11 cellular contexts compared by ENCODE assay signal in the genomic region with DNA sequence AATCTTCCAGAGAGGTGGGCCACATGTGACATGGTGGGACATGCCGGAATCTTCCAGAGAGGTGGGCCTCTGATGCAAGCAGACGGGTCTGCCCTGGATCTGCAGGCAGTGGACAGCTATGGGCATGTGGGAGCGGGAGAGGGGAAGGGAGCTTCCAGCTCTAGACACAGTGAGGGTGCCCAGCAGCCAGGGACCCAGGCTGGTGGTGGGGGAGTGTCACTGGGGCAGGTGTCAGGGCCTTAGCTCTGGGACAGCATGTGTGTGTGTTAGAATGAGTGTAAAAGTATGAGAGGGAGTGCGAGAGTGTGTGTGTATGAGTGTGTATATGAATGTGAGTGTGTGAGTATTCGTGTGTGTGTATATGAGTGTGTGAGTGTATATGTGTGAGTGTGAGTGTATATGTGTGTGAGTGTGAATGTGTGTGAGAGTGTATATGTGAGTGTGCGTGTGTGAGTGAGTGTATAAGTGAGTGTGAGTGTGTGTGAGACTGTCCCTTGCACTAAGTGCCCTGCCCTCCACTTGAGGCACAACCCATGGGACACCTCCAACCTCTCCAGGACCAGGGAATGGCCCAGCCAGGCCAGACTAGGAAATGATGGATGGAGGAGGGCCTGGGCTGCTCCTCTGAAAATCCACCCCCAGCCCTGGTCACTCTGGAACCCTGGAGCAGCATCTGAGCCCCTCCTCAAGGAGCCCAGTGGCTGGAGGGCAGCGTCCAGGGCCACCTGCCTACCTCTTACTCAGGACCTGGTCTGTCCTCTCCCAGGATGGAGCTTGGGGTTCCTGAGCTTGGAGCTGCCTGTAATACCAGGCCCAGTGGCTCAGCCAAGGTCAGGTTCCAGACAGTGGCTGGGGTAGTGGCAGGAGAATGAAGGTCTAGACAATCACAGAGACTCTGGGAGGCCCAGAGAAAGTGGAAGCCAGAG.
DNase-seq lines count a peak whose midpoint lies in the region; ATAC-seq and TF ChIP-seq lines count a peak whose summit lies in the region.
"Had no signal": no experiment of that assay in that cellular context is flagged by ENCODE, and none has a peak within 500 bp of the region (broad histone marks: within the 10 kb centered on the region; RNA-seq: fewer than 3 reads in every experiment).

No MANE protein-coding gene starts in this region.

- WGBS in prostate gland, result 54% methylated on average over 7 of the region's 7 CpGs

- peak overlapping the region; percentile 73; the same call in 1 of the 2 replicates for H3K4me3 ChIP-seq in AG09309 (ENCODE audit: control insufficient read depth, low read depth, low read length)
- peak overlapping the region in 1 of 2 donors; percentile 59 for H3K4me3 ChIP-seq in right atrium auricular region
- peak overlapping the region in 1 of 2 donors; percentile 55 for H3K4me3 ChIP-seq in prostate gland
- H3K4me3 ChIP-seq in mucosa of descending colon, result no peak overlapping the region

- H3K27ac ChIP-seq in right atrium auricular region (peak overlapping the region; percentile 99), prostate gland (peak overlapping the region; percentile 99 to 100)
- H3K27ac ChIP-seq: VCaP had no signal

- intact Hi-C loops in activated T-helper 1 cell treated with anti-CD3 and anti-CD28 coated beads, Interleukin-12 subunit alpha, Interleukin-12 subunit beta, Interleukin-2, Interleukin-4 antibody, amounts not matched to agents 30 ng/mL and 10 ng/mL and 1 ng/mL, durations not matched to agents 14 hours and 24 hours and 36 hours (cut with micrococcal nuclease), result no loop called here
- intact Hi-C loops in prostate gland (cut with DNase I) (loop anchor here (5.0 kb wide), 5 partner anchors 69 to 356 kb away; partner anchors contain the start of gene IER5L), mucosa of descending colon (cut with DNase I, micrococcal nuclease) (no loop called here)

- no peaks in the 10 kb centered on the region for H3K9me3 Mint-ChIP-seq in activated T-helper 1 cell treated with anti-CD3 and anti-CD28 coated beads, Interleukin-12 subunit alpha, Interleukin-12 subunit beta, Interleukin-2, Interleukin-4 antibody, amounts not matched to agents 30 ng/mL and 10 ng/mL and 1 ng/mL, durations not matched to agents 14 hours and 24 hours and 36 hours

- H3K27me3 Mint-ChIP-seq in activated T-helper 1 cell treated with anti-CD3 and anti-CD28 coated beads, Interleukin-12 subunit alpha, Interleukin-12 subunit beta, Interleukin-2, Interleukin-4 antibody, amounts not matched to agents 30 ng/mL and 10 ng/mL and 1 ng/mL, durations not matched to agents 14 hours and 24 hours and 36 hours (ENCODE audit: insufficient read depth), result no peaks in the 10 kb centered on the region
- H3K27me3 Mint-ChIP-seq: activated naive CD8-positive, alpha-beta T cell had no signal

- peaks cover 0 to 73% of the 10 kb centered on the region in 2 donors for H3K4me1 ChIP-seq in right atrium auricular region
- H3K4me1 ChIP-seq in prostate gland (replicated peaks), result peaks cover 30% of the 10 kb centered on the region
- peaks cover 25% of the 10 kb centered on the region for H3K4me1 ChIP-seq in mucosa of descending colon (ENCODE audit: low read depth)

- H3K4me3 Mint-ChIP-seq in activated T-helper 1 cell treated with anti-CD3 and anti-CD28 coated beads, Interleukin-12 subunit alpha, Interleukin-12 subunit beta, Interleukin-2, Interleukin-4 antibody, amounts not matched to agents 30 ng/mL and 10 ng/mL and 1 ng/mL, durations not matched to agents 14 hours and 24 hours and 36 hours, result no peak overlapping the region
- H3K4me3 Mint-ChIP-seq: activated naive CD8-positive, alpha-beta T cell had no signal

- DNase-seq in AG09309 (ENCODE audit: low read depth), result no peak
- DNase-seq in activated T-helper 1 cell treated with anti-CD3 and anti-CD28 coated beads, Interleukin-12 subunit alpha, Interleukin-12 subunit beta, Interleukin-2, Interleukin-4 antibody, amounts not matched to agents 30 ng/mL and 10 ng/mL and 1 ng/mL, durations not matched to agents 14 hours and 24 hours and 36 hours (ENCODE audit: low spot score), result no peak
- DNase-seq in right atrium auricular region (ENCODE audit: low spot score), result no peak
- no peak for DNase-seq in prostate gland (ENCODE audit: low spot score)
- no peak for DNase-seq in mucosa of descending colon
- DNase-seq in NCI-H524 (lab: John Stamatoyannopoulos, UW), result no peak
- DNase-seq in activated T-cell treated with anti-CD3 and anti-CD28 coated beads for 4 hours, result no peak
- DNase-seq: NCI-H69 had no signal

- H3K27ac Mint-ChIP-seq in activated T-helper 1 cell treated with anti-CD3 and anti-CD28 coated beads, Interleukin-12 subunit alpha, Interleukin-12 subunit beta, Interleukin-2, Interleukin-4 antibody, amounts not matched to agents 30 ng/mL and 10 ng/mL and 1 ng/mL, durations not matched to agents 14 hours and 24 hours and 36 hours, result peak overlapping the region; percentile 1

- no peaks in the 10 kb centered on the region for H3K27me3 ChIP-seq in right atrium auricular region
- no peaks in the 10 kb centered on the region for H3K27me3 ChIP-seq in prostate gland (replicated peaks; ENCODE audit: insufficient read depth)

- H3K4me1 Mint-ChIP-seq in activated T-helper 1 cell treated with anti-CD3 and anti-CD28 coated beads, Interleukin-12 subunit alpha, Interleukin-12 subunit beta, Interleukin-2, Interleukin-4 antibody, amounts not matched to agents 30 ng/mL and 10 ng/mL and 1 ng/mL, durations not matched to agents 14 hours and 24 hours and 36 hours (ENCODE audit: low read depth), result peaks cover 28% of the 10 kb centered on the region

- H3K36me3 Mint-ChIP-seq in activated T-helper 1 cell treated with anti-CD3 and anti-CD28 coated beads, Interleukin-12 subunit alpha, Interleukin-12 subunit beta, Interleukin-2, Interleukin-4 antibody, amounts not matched to agents 30 ng/mL and 10 ng/mL and 1 ng/mL, durations not matched to agents 14 hours and 24 hours and 36 hours (ENCODE audit: low read depth), result peaks cover 26% of the 10 kb centered on the region
- H3K36me3 Mint-ChIP-seq: activated naive CD8-positive, alpha-beta T cell had no signal

- H3K9me3 ChIP-seq in right atrium auricular region, result no peaks in the 10 kb centered on the region
- H3K9me3 ChIP-seq in prostate gland, result no peaks in the 10 kb centered on the region
- no peaks in the 10 kb centered on the region for H3K9me3 ChIP-seq in mucosa of descending colon

- no peak for TF ChIP-seq POLR2A in prostate gland (IDR thresholded peaks at IDR 0.05)

- no peak for ATAC-seq in HG03039 (IDR thresholded peaks at IDR 0.05; ENCODE audit: unreplicated experiment)
- ATAC-seq in mucosa of descending colon, result no peak

- H3K36me3 ChIP-seq in right atrium auricular region (peaks cover 5% of the 10 kb centered on the region), prostate gland (no peaks in the 10 kb centered on the region), mucosa of descending colon (ENCODE audit: low read depth) (no peaks in the 10 kb centered on the region)

- no peak for TF ChIP-seq CTCF in AG09309 (IDR thresholded peaks at IDR 0.05; ENCODE audit: control insufficient read depth, insufficient read depth, low read depth, low read length, missing control alignments)
- TF ChIP-seq CTCF in right atrium auricular region (IDR thresholded peaks at IDR 0.05), result no peak
- TF ChIP-seq CTCF in prostate gland (IDR thresholded peaks at IDR 0.05), result no peak
- no peak for TF ChIP-seq CTCF in mucosa of descending colon (IDR thresholded peaks at IDR 0.05)
